Comparison of ENCODE assay signal across 34 cellular contexts in the genomic region with DNA sequence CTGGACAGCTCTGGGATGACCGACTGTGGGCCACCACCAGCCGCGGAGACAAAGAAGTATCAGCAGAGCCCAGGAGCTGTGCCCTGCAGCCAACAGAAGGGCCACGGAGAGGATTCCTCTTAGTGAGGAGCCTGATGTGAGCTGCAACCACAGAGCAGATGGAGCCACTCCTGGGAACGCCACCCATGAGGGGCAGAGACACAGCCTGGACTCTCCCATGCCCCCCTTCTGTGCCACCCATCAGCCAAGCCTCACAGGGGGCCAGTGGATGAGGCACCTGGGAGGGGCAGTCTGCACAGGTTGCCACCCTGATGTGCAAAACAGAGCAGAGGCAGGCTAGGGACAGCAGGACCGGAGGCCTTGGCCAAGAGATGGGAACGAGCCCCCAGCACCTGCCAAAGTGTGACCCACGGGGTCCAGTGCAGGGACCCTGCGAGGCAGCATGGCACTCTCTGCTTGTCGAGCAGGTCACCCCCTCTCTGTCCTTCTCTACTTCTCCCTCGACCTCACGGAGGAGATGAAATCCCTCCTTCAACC.
"Had no signal": no experiment of that assay in that cellular context is flagged by ENCODE, and none has a peak within 500 bp of the region (broad histone marks: within the 10 kb centered on the region; RNA-seq: fewer than 3 reads in every experiment).

No MANE protein-coding gene starts in this region.

- DNase-seq: activated B cell treated with CpG ODN at 0.5 μM for 24 hours; activated CD4-positive, alpha-beta memory T cell treated with anti-CD3 and anti-CD28 coated beads, Interleukin-2, amount 10 ng/mL, durations not matched to agents 7 days and 5 days; activated CD4-positive, alpha-beta T cell treated with anti-CD3 and anti-CD28 coated beads for 36 hours; activated CD4-positive, alpha-beta T cell treated with anti-CD3 and anti-CD28 coated beads, Interleukin-2, amount 10 ng/mL, durations not matched to agents 7 days and 5 days; activated CD4-positive, alpha-beta T cell treated with anti-CD3 and anti-CD28 coated beads, Interleukin-2, amount 50 U/mL, for 4 hours; activated CD4-positive, CD25-positive, alpha-beta regulatory T cell treated with anti-CD3 and anti-CD28 coated beads, Interleukin-2, amount 50 U/mL, for 72 hours; activated gamma-delta T cell; activated naive CD4-positive, alpha-beta T cell; activated naive CD4-positive, alpha-beta T cell treated with anti-CD3 and anti-CD28 coated beads, Interleukin-2, amount 10 ng/mL, durations not matched to agents 7 days and 5 days; activated naive CD8-positive, alpha-beta T cell treated with anti-CD3 and anti-CD28 coated beads, Interleukin-2, amount 10 ng/mL, durations not matched to agents 7 days and 5 days; activated T-cell treated with anti-CD3 and anti-CD28 coated beads, Interleukin-2, amount 50 U/mL, for 1 hour; activated T-cell treated with anti-CD3 and anti-CD28 coated beads, Interleukin-2, amount 50 U/mL, for 48 hours; central memory CD4-positive, alpha-beta T cell; colonic mucosa; effector CD4-positive, alpha-beta T cell; effector memory CD8-positive, alpha-beta T cell; esophagus squamous epithelium; foreskin melanocyte; heart right ventricle; T-helper 1 cell; T-helper 17 cell; T1000; WERI-Rb-1 had no signal

- H3K36me3 ChIP-seq: ascending aorta, breast epithelium, cardiac muscle cell, colonic mucosa, esophagus squamous epithelium, gastroesophageal sphincter, heart right ventricle, WERI-Rb-1 had no signal

- H3K27me3 ChIP-seq: ascending aorta, breast epithelium, cardiac muscle cell, colonic mucosa, esophagus squamous epithelium, gastroesophageal sphincter had no signal

- H3K36me3 Mint-ChIP-seq: activated naive CD4-positive, alpha-beta T cell treated with anti-CD3 and anti-CD28 coated beads, Interleukin-2, amount 10 ng/mL, durations not matched to agents 7 days and 5 days; activated naive CD4-positive, alpha-beta T cell treated with anti-CD3 and anti-CD28 coated beads, Interleukin-2, amount 50 U/mL, for 72 hours; activated naive CD8-positive, alpha-beta T cell treated with anti-CD3 and anti-CD28 coated beads, Interleukin-2, amount 10 ng/mL, durations not matched to agents 7 days and 5 days; brain had no signal

- H3K27ac ChIP-seq: ascending aorta, breast epithelium, cardiac muscle cell, colonic mucosa, dorsolateral prefrontal cortex, epithelial cell of prostate, esophagus squamous epithelium, gastroesophageal sphincter, heart right ventricle, WERI-Rb-1 had no signal

- H3K4me1 Mint-ChIP-seq: activated B cell treated with CpG ODN at 0.5 μM for 24 hours; activated CD4-positive, alpha-beta memory T cell treated with anti-CD3 and anti-CD28 coated beads, Interleukin-2, amount 10 ng/mL, durations not matched to agents 7 days and 5 days; activated CD4-positive, alpha-beta T cell treated with anti-CD3 and anti-CD28 coated beads for 36 hours; activated CD4-positive, alpha-beta T cell treated with anti-CD3 and anti-CD28 coated beads, Interleukin-2, amount 10 ng/mL, durations not matched to agents 7 days and 5 days; activated naive CD4-positive, alpha-beta T cell treated with anti-CD3 and anti-CD28 coated beads, Interleukin-2, amount 10 ng/mL, durations not matched to agents 7 days and 5 days; activated naive CD8-positive, alpha-beta T cell treated with anti-CD3 and anti-CD28 coated beads, Interleukin-2, amount 10 ng/mL, durations not matched to agents 7 days and 5 days; brain; T-helper 17 cell had no signal

- H3K4me1 ChIP-seq: ascending aorta, breast epithelium, colonic mucosa, esophagus squamous epithelium, gastroesophageal sphincter, heart right ventricle had no signal

- ATAC-seq: activated CD4-positive, alpha-beta T cell treated with anti-CD3 and anti-CD28 coated beads for 36 hours; activated naive CD4-positive, alpha-beta T cell treated with anti-CD3 and anti-CD28 coated beads, Interleukin-2, amount 50 U/mL, for 72 hours; effector memory CD8-positive, alpha-beta T cell; gastroesophageal sphincter; heart right ventricle; T-helper 17 cell had no signal

- H3K4me3 Mint-ChIP-seq: activated B cell treated with CpG ODN at 0.5 μM for 24 hours; activated CD4-positive, alpha-beta memory T cell treated with anti-CD3 and anti-CD28 coated beads, Interleukin-2, amount 10 ng/mL, durations not matched to agents 7 days and 5 days; activated CD4-positive, alpha-beta T cell treated with anti-CD3 and anti-CD28 coated beads for 36 hours; activated CD4-positive, alpha-beta T cell treated with anti-CD3 and anti-CD28 coated beads, Interleukin-2, amount 10 ng/mL, durations not matched to agents 7 days and 5 days; activated naive CD4-positive, alpha-beta T cell treated with anti-CD3 and anti-CD28 coated beads, Interleukin-2, amount 10 ng/mL, durations not matched to agents 7 days and 5 days; activated naive CD8-positive, alpha-beta T cell treated with anti-CD3 and anti-CD28 coated beads, Interleukin-2, amount 10 ng/mL, durations not matched to agents 7 days and 5 days; activated T-helper 1 cell treated with anti-CD3 and anti-CD28 coated beads, Interleukin-12 subunit alpha, Interleukin-12 subunit beta, Interleukin-2, Interleukin-4 antibody, amounts not matched to agents 30 ng/mL and 10 ng/mL and 1 ng/mL, durations not matched to agents 14 hours and 24 hours and 36 hours; brain; dendritic cell treated with granulocyte-macrophage colony-stimulating factor and Interleukin-4, amounts not matched to agents 40 ng/mL and 50 ng/mL, for 4 days; effector memory CD8-positive, alpha-beta T cell; T-helper 17 cell; T-helper 2 cell treated with Interferon-gamma antibody and Interleukin-4, amounts not matched to agents 5 μg/mL and 100 μg/mL, for 36 hours had no signal

- H3K9me3 Mint-ChIP-seq: activated B cell treated with CpG ODN at 0.5 μM for 24 hours; activated naive CD8-positive, alpha-beta T cell treated with anti-CD3 and anti-CD28 coated beads, Interleukin-2, amount 10 ng/mL, durations not matched to agents 7 days and 5 days; dendritic cell treated with granulocyte-macrophage colony-stimulating factor and Interleukin-4, amounts not matched to agents 40 ng/mL and 50 ng/mL, for 4 days had no signal

- H3K27ac Mint-ChIP-seq: activated B cell treated with CpG ODN at 0.5 μM for 24 hours; activated CD4-positive, alpha-beta memory T cell treated with anti-CD3 and anti-CD28 coated beads, Interleukin-2, amount 10 ng/mL, durations not matched to agents 7 days and 5 days; activated CD4-positive, alpha-beta T cell treated with anti-CD3 and anti-CD28 coated beads for 36 hours; activated CD4-positive, alpha-beta T cell treated with anti-CD3 and anti-CD28 coated beads, Interleukin-2, amount 10 ng/mL, durations not matched to agents 7 days and 5 days; activated naive CD4-positive, alpha-beta T cell treated with anti-CD3 and anti-CD28 coated beads, Interleukin-2, amount 10 ng/mL, durations not matched to agents 7 days and 5 days; activated naive CD4-positive, alpha-beta T cell treated with anti-CD3 and anti-CD28 coated beads, Interleukin-2, amount 50 U/mL, for 72 hours; activated naive CD8-positive, alpha-beta T cell treated with anti-CD3 and anti-CD28 coated beads, Interleukin-2, amount 10 ng/mL, durations not matched to agents 7 days and 5 days; activated T-helper 1 cell treated with anti-CD3 and anti-CD28 coated beads, Interleukin-12 subunit alpha, Interleukin-12 subunit beta, Interleukin-2, Interleukin-4 antibody, amounts not matched to agents 30 ng/mL and 10 ng/mL and 1 ng/mL, durations not matched to agents 14 hours and 24 hours and 36 hours; brain; dendritic cell treated with granulocyte-macrophage colony-stimulating factor and Interleukin-4, amounts not matched to agents 40 ng/mL and 50 ng/mL, for 4 days; effector memory CD8-positive, alpha-beta T cell; T-helper 17 cell; T-helper 2 cell treated with Interferon-gamma antibody and Interleukin-4, amounts not matched to agents 5 μg/mL and 100 μg/mL, for 36 hours had no signal

- H3K4me3 ChIP-seq: ascending aorta, breast epithelium, cardiac muscle cell, colonic mucosa, dorsolateral prefrontal cortex, esophagus squamous epithelium, gastroesophageal sphincter, heart right ventricle had no signal

- H3K9me3 ChIP-seq: ascending aorta, breast epithelium, colonic mucosa, esophagus squamous epithelium, gastroesophageal sphincter, heart right ventricle had no signal

- H3K27me3 Mint-ChIP-seq: activated B cell treated with CpG ODN at 0.5 μM for 24 hours; activated CD4-positive, alpha-beta memory T cell treated with anti-CD3 and anti-CD28 coated beads, Interleukin-2, amount 10 ng/mL, durations not matched to agents 7 days and 5 days; activated CD4-positive, alpha-beta T cell treated with anti-CD3 and anti-CD28 coated beads for 36 hours; activated CD4-positive, alpha-beta T cell treated with anti-CD3 and anti-CD28 coated beads, Interleukin-2, amount 10 ng/mL, durations not matched to agents 7 days and 5 days; activated naive CD4-positive, alpha-beta T cell treated with anti-CD3 and anti-CD28 coated beads, Interleukin-2, amount 10 ng/mL, durations not matched to agents 7 days and 5 days; activated naive CD8-positive, alpha-beta T cell treated with anti-CD3 and anti-CD28 coated beads, Interleukin-2, amount 10 ng/mL, durations not matched to agents 7 days and 5 days; dendritic cell treated with granulocyte-macrophage colony-stimulating factor and Interleukin-4, amounts not matched to agents 40 ng/mL and 50 ng/mL, for 4 days; effector memory CD8-positive, alpha-beta T cell; T-helper 17 cell had no signal
